Comparison of ENCODE assay signal across 31 cellular contexts in the genomic region with DNA sequence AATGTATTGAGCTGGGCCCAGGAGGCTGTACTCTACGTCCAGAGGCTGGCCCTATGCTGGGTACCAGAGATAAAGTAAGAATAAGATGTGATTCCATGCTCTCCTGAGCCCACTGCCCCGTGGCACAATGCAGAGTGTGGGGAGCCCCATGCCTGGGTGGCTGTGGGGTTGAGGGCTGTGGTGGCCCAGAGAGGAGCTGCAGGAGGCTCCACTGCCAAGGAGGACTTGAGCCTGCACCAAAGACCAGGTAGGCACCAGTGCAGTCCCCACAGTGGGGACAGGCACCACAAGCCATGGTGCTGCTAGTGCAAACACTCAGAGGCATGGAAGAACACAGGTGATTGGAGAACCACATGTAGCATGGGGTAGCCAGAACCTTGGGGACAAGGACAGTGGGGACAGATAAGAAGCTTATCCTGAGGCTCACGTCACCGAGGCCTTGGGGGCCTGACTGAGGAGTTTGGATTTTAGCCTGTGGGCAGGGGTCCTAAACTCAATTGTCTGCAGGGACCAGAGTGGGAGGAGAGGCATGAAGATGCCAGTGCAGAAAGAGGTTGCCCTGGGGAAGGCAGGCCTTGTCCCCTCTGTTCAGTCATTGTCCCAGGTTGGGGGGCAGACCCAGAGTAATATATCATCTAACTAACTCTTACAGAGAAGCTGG. TPM values are rescaled to one million over a fixed set of nuclear protein-coding genes. Genes with fewer than 3 reads are reported as not detected.
A peak's percentile ranks its signal among the peaks of the same experiment; 100 is the strongest.
DNase-seq lines count a peak whose midpoint lies in the region; ATAC-seq, FAIRE-seq and TF ChIP-seq lines count a peak whose summit lies in the region.
"Had no signal": no experiment of that assay in that cellular context is flagged by ENCODE, and none has a peak within 500 bp of the region (broad histone marks: within the 10 kb centered on the region; RNA-seq: fewer than 3 reads in every experiment).

No MANE protein-coding gene starts in this region.

- H2AK9ac ChIP-seq in IMR-90 (replicated peaks; ENCODE audit: low read depth, low read length, poor library complexity): no peak overlapping the region

- no peak overlapping the region; the same call in 1 of the 2 replicates for H2BK120ac ChIP-seq in IMR-90 (ENCODE audit: low read depth, low read length)

- no peak for FAIRE-seq in A549 (lab: Jason Lieb, UNC)

- H3K9ac ChIP-seq in IMR-90 (ENCODE audit: low read depth, low read length) (no peak overlapping the region), MM.1S (ENCODE audit: low read length) (no peak overlapping the region)
- H3K9ac ChIP-seq: KMS-11 had no signal

- H2AFZ ChIP-seq in IMR-90 (replicated peaks; ENCODE audit: low read length, poor library complexity) (no peak overlapping the region), MM.1S (ENCODE audit: low read length) (no peak overlapping the region)

- H3K4me3 ChIP-seq in A549: no peak overlapping the region
- H3K4me3 ChIP-seq in IMR-90 (ENCODE audit: insufficient read depth, low read depth, low read length): no peak overlapping the region
- no peak overlapping the region for H3K4me3 ChIP-seq in sigmoid colon
- no peak overlapping the region for H3K4me3 ChIP-seq in MM.1S (ENCODE audit: low read length)
- H3K4me3 ChIP-seq: breast epithelium, smooth muscle cell had no signal

- H2BK20ac ChIP-seq in IMR-90 (ENCODE audit: low read depth, low read length): 0 out of 2 replicates have a peak overlapping the region, but pooled peaks have one; percentile 9

- H2AK5ac ChIP-seq in IMR-90 (ENCODE audit: low read depth, low read length): peak overlapping the region; percentile 91

- H3K9me1 ChIP-seq in IMR-90 (ENCODE audit: insufficient read depth, low read length): peaks cover 28% of the 10 kb centered on the region

- TF ChIP-seq EP300 in A549 (IDR thresholded peaks at IDR 0.05): no peak
- TF ChIP-seq EP300 in sigmoid colon (IDR thresholded peaks at IDR 0.05): no peak

- no peak overlapping the region for H2BK5ac ChIP-seq in IMR-90 (ENCODE audit: low read depth, low read length, poor library complexity, severe bottlenecking)

- H3K14ac ChIP-seq in IMR-90 (replicated peaks; ENCODE audit: low read depth, low read length): no peak overlapping the region

- H3K27ac ChIP-seq in A549 (peak overlapping the region; percentile 86 to 98), IMR-90 (ENCODE audit: insufficient read depth, low read length) (no peak overlapping the region), sigmoid colon (no peak overlapping the region), MM.1S (ENCODE audit: low read length) (no peak overlapping the region)
- H3K27ac ChIP-seq: C4-2B, KMS-11 had no signal

- H4K91ac ChIP-seq in IMR-90 (ENCODE audit: insufficient read depth, low read depth, low read length): peak overlapping the region; percentile 33; the same call in 1 of the 2 replicates

- POLR2A ChIA-PET in A549 (lab: Yijun Ruan, JAX) (no interaction called here), IMR-90 (lab: Charles Lee; ENCODE audit: unreplicated experiment) (no interaction called here)

- no peak overlapping the region for H4K8ac ChIP-seq in IMR-90 (ENCODE audit: low read depth in 2 of 2, low read length in 2 of 2)

- H3K4me1 ChIP-seq in A549 (peaks cover 74% of the 10 kb centered on the region), IMR-90 (ENCODE audit: control insufficient read depth, insufficient read depth, low read length) (peaks cover 29% of the 10 kb centered on the region), sigmoid colon (peaks cover 0 to 18% (median 5%) of the 10 kb centered on the region in 4 donors), MM.1S (ENCODE audit: low read length) (no peaks in the 10 kb centered on the region)

- H3K79me2 ChIP-seq in MM.1S (ENCODE audit: low read length): no peaks in the 10 kb centered on the region

- peaks cover 14% of the 10 kb centered on the region for H3K9me3 ChIP-seq in A549
- no peaks in the 10 kb centered on the region for H3K9me3 ChIP-seq in IMR-90 (ENCODE audit: control insufficient read depth, insufficient read depth, low read length)
- H3K9me3 ChIP-seq in sigmoid colon: no peaks in the 10 kb centered on the region
- no peaks in the 10 kb centered on the region for H3K9me3 ChIP-seq in MM.1S (replicated peaks; ENCODE audit: insufficient read depth, low read length)
- H3K9me3 ChIP-seq: breast epithelium had no signal

- dilution Hi-C loops in IMR-90 (cut with HindIII; ENCODE audit: low sequenced_read_pairs, unreplicated experiment): no loop called here

- TF ChIP-seq RAD21 in A549 (conservative IDR thresholded peaks at IDR 0.05 in 1 of 2, IDR thresholded peaks at IDR 0.05 in 1 of 2): no peak
- no peak for TF ChIP-seq RAD21 in IMR-90 (IDR thresholded peaks at IDR 0.05; ENCODE audit: low read length)

- H4K5ac ChIP-seq in IMR-90 (ENCODE audit: low read depth, low read length): no peak overlapping the region

- CTCF ChIA-PET in A549 (lab: Yijun Ruan, JAX) (interaction anchor here (1.0 to 28.1 kb wide), 6 partner anchors 9 to 226 kb away, joined by 3 to 969 read pairs (median 6); partner anchors contain the start of gene AHCYL1), IMR-90 (lab: Yijun Ruan, JAX) (interaction anchor here (0.7 to 2.2 kb wide), 2 partner anchors 100 to 199 kb away, joined by 3 to 10 read pairs; partner anchors contain the start of gene AHCYL1)

- H3K4me2 ChIP-seq in A549 (peak overlapping the region; percentile 60), IMR-90 (ENCODE audit: low read depth, low read length) (no peak overlapping the region), MM.1S (ENCODE audit: low read depth, low read length) (no peak overlapping the region)
- H3K4me2 ChIP-seq: KMS-11, smooth muscle cell had no signal

- no TSS peak for BruUV-seq in IMR-90 (replicated peaks; lab: Mats Ljungman, UMichigan)

- no peak overlapping the region for H3K56ac ChIP-seq in IMR-90 (ENCODE audit: extremely low read depth, insufficient read depth, low read length)

- no peak overlapping the region for H3K23ac ChIP-seq in IMR-90 (ENCODE audit: low read depth, low read length)

- ATAC-seq in A549: no peak
- ATAC-seq in IMR-90 (ENCODE audit: low read depth): no peak
- ATAC-seq in HG03565 (IDR thresholded peaks at IDR 0.05; ENCODE audit: unreplicated experiment): no peak
- ATAC-seq: activated CD8-positive, alpha-beta memory T cell treated with anti-CD3 and anti-CD28 coated beads, Interleukin-2, amount 10 ng/mL, durations not matched to agents 7 days and 5 days; effector memory CD8-positive, alpha-beta T cell had no signal

- in situ Hi-C loops in IMR-90 (cut with MboI; ENCODE audit: low sequenced_read_pairs): loop anchor here (25.0 kb wide), 1 partner anchor 127 kb away; the partner anchor contains the start of gene CSF1

- H4K20me1 ChIP-seq in IMR-90 (ENCODE audit: insufficient read depth, low read length) (no peaks in the 10 kb centered on the region), MM.1S (ENCODE audit: insufficient read depth, low read length) (no peaks in the 10 kb centered on the region)

- no peaks in the 10 kb centered on the region for H3K9me2 ChIP-seq in MM.1S (replicated peaks; ENCODE audit: insufficient read depth, low read length)

- TF ChIP-seq CTCF in A549 (IDR thresholded peaks at IDR 0.05) (no peak), IMR-90 (conservative IDR thresholded peaks at IDR 0.05; ENCODE audit: low read depth, low read length) (no peak), sigmoid colon (IDR thresholded peaks at IDR 0.05) (no peak), MM.1S (IDR thresholded peaks at IDR 0.05; ENCODE audit: low read length) (no peak)

- peak overlapping the region; percentile 52 for H3K4ac ChIP-seq in IMR-90 (ENCODE audit: low read depth, low read length)

- no peaks in the 10 kb centered on the region for H3F3A ChIP-seq in MM.1S (ENCODE audit: insufficient read depth, low read length)

- WGBS in A549 (ENCODE audit: missing lambda C conversion rate): 95% methylated on average over 4 of the region's 4 CpGs
- no CpG with 5 or more reads among the region's 4 CpGs for WGBS in IMR-90 (ENCODE audit: extremely low coverage in 2 of 2, insufficient read length in 1 of 2), 2 experiments
- WGBS in sigmoid colon, 2 donors: 86 to 96% methylated on average over 4 of the region's 4 CpGs

- DNase-seq in A549 (ENCODE audit: low read depth in 1 of 2, low spot score in 1 of 2) (no peak), IMR-90 (no peak), islet precursor cell (peak; percentile 41), sigmoid colon (peak; percentile 52), MM.1S (no peak), occipital lobe (lab: John Stamatoyannopoulos, UW) (no peak), AML-193 (lab: John Stamatoyannopoulos, UW) (no peak)
- DNase-seq: activated CD4-positive, alpha-beta T cell treated with anti-CD3 and anti-CD28 coated beads for 4 hours; activated CD8-positive, alpha-beta memory T cell treated with anti-CD3 and anti-CD28 coated beads, Interleukin-2, amount 10 ng/mL, durations not matched to agents 7 days and 5 days; activated naive CD4-positive, alpha-beta T cell treated with anti-CD3 and anti-CD28 coated beads, Interleukin-2, amount 10 ng/mL, durations not matched to agents 7 days and 5 days; activated T-cell treated with anti-CD3 and anti-CD28 coated beads, Interleukin-2, amount 50 U/mL, for 48 hours; cortex of kidney; DMS79; effector memory CD8-positive, alpha-beta T cell; foreskin fibroblast; GDM1; HCEC 1CT; kidney glomerular epithelial cell; mesendoderm; naive B cell; NCI-H446; NCI-H82; SHP77; stimulated activated CD4-positive, alpha-beta T cell treated with anti-CD3 and anti-CD28 coated beads, Interleukin-2, amount 100 ng/mL, for 24 hours had no signal

- H3K27me3 ChIP-seq in IMR-90 (ENCODE audit: control insufficient read depth, insufficient read depth, low read length): no peaks in the 10 kb centered on the region
- H3K27me3 ChIP-seq in sigmoid colon: no peaks in the 10 kb centered on the region
- no peaks in the 10 kb centered on the region for H3K27me3 ChIP-seq in MM.1S (replicated peaks; ENCODE audit: insufficient read depth, low read length)
- H3K27me3 ChIP-seq: breast epithelium had no signal

- intact Hi-C loops in IMR-90 (cut with micrococcal nuclease): no loop called here
- intact Hi-C loops in sigmoid colon (cut with DNase I): no loop called here

- H3K36me3 ChIP-seq in IMR-90 (ENCODE audit: control insufficient read depth, insufficient read depth, low read length) (no peaks in the 10 kb centered on the region), sigmoid colon (no peaks in the 10 kb centered on the region), MM.1S (replicated peaks; ENCODE audit: insufficient read depth, low read length) (no peaks in the 10 kb centered on the region)
- H3K36me3 ChIP-seq: breast epithelium had no signal

- H3K79me1 ChIP-seq in IMR-90 (ENCODE audit: low read depth in 1 of 2, low read length in 2 of 2): no peaks in the 10 kb centered on the region

- TF ChIP-seq POLR2A in A549 (IDR thresholded peaks at IDR 0.05; ENCODE audit: low read length): no peak
- TF ChIP-seq POLR2A in IMR-90 (IDR thresholded peaks at IDR 0.05; ENCODE audit: low read depth, low read length): no peak
- TF ChIP-seq POLR2A in sigmoid colon (IDR thresholded peaks at IDR 0.05): no peak

- no peak overlapping the region; the same call in 1 of the 2 replicates for H3K18ac ChIP-seq in IMR-90 (ENCODE audit: low read depth, low read length)

- H2BK15ac ChIP-seq in IMR-90 (ENCODE audit: low read depth, low read length): peak overlapping the region; percentile 7; the same call in 1 of the 3 replicates

RNA-seq across cellular contexts. Expression of gene EPS8L3, which starts 21.9 kb away (rescaled TPM):
- polyA plus RNA-seq in A549 (2011; rRNA removed) (5.1 and 7.4 TPM in 2 replicates), A549 (2017; fragmentation: RNase III; extraction: RNeasy Plus Mini Kit Qiagen cat#74134 plus additional on column Dnase treatment) (1.4 to 3.3 TPM (median 2.4 TPM) in 3 replicates), IMR-90 (2012; rRNA removed) (not detected in 2 replicates), sigmoid colon (100 to 1,000 TPM in 1 of 3 donors, 10 to 100 TPM in 2; 81.7 to 212 (median 84.4) TPM)
- 1.3 and 1.5 TPM in 2 replicates for polyA plus RNA-seq in A549 (2012; cell fraction: cytosol; rRNA removed)
- polyA plus RNA-seq in A549 (2012; cell fraction: nucleus; rRNA removed): 8.6 and 9.1 TPM in 2 replicates
- polyA minus RNA-seq in A549 (2011; rRNA and poly(A)+ RNA removed): 7.1 and 7.4 TPM in 2 replicates
- total RNA-seq in IMR-90 (2012; rRNA removed) (not detected in 2 replicates), sigmoid colon (1 to 10 TPM in 2 of 4 donors, not detected in 2; 1.1 to 1.4 TPM), occipital lobe (not detected)
- 0.11 TPM in 1 of 2 replicates, not detected in the other for polyA plus RNA-seq in IMR-90 (2012; cell fraction: cytosol; rRNA removed)
- polyA plus RNA-seq in IMR-90 (2012; cell fraction: nucleus; rRNA removed; ENCODE audit: low replicate concordance): not detected in 2 replicates
- total RNA-seq: activated CD8-positive, alpha-beta memory T cell treated with anti-CD3 and anti-CD28 coated beads, Interleukin-2, amount 10 ng/mL, durations not matched to agents 7 days and 5 days; smooth muscle cell; subcutaneous adipose tissue; urinary bladder had no signal
- polyA plus RNA-seq: smooth muscle cell had no signal

RNA-seq across cellular contexts. Expression of gene GSTM3, which starts 44.7 kb away (rescaled TPM):
- polyA plus RNA-seq in A549 (2011; rRNA removed) (55.7 and 67.6 TPM in 2 replicates), A549 (2017; fragmentation: RNase III; extraction: RNeasy Plus Mini Kit Qiagen cat#74134 plus additional on column Dnase treatment) (39.8 to 44.1 TPM (median 43.0 TPM) in 3 replicates), IMR-90 (2012; rRNA removed) (97.4 and 102 TPM in 2 replicates), sigmoid colon (10 to 100 TPM; 21.6 to 64.3 (median 40.2) TPM)
- polyA plus RNA-seq in A549 (2012; cell fraction: cytosol; rRNA removed): 29.1 and 30.9 TPM in 2 replicates
- polyA plus RNA-seq in A549 (2012; cell fraction: nucleus; rRNA removed): 13.2 and 19.5 TPM in 2 replicates
- polyA minus RNA-seq in A549 (2011; rRNA and poly(A)+ RNA removed): 15.9 and 18.2 TPM in 2 replicates
- total RNA-seq in IMR-90 (2012; rRNA removed) (101 and 131 TPM in 2 replicates), sigmoid colon (100 to 1,000 TPM in 3 of 4 donors, 10 to 100 TPM in 1; 61.1 to 143 (median 122) TPM), occipital lobe (69.4 TPM)
- 69.1 and 108 TPM in 2 replicates for polyA plus RNA-seq in IMR-90 (2012; cell fraction: cytosol; rRNA removed)
- polyA plus RNA-seq in IMR-90 (2012; cell fraction: nucleus; rRNA removed; ENCODE audit: low replicate concordance): 19.5 and 60.7 TPM in 2 replicates

Comparison
In these comparisons a context has a peak if more than half of its experiments do, and no peak if none do; other contexts are left out.
1. DNase-seq: peak in islet precursor cell (single experiment) and sigmoid colon (single experiment); none in A549 (0 of 2), IMR-90 (single experiment), MM.1S (single experiment), occipital lobe (single experiment) and AML-193 (0 of 2).
2. H3K27ac ChIP-seq: peak in A549 (2 of 2); none in IMR-90 (single experiment), sigmoid colon (0 of 4) and MM.1S (single experiment).